In the genomic region with DNA sequence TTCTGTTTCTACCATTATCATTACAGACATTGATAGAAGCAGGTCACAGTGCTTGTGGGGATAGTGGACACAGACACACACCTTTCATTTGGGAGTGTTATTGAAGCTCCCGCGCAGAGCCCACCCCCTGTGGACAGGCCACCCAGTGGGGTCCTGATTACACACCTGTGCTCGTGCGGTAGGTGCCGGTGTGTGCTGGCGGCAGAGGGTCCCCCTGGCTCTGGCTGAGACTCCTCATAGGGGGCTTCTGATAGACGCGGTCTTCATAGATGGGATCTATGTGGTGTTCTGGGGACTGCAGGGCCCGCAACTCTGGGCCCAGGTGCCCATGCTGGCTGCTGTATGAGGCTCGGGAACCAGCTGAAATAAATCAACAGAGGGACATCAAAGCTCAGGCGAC, we compare ENCODE assay signal across 24 cellular contexts.
"Had no signal": no experiment of that assay in that cellular context is flagged by ENCODE, and none has a peak within 500 bp of the region (broad histone marks: within the 10 kb centered on the region; RNA-seq: fewer than 3 reads in every experiment).

No MANE protein-coding gene starts in this region.

- H3K9me3 ChIP-seq: stomach, suprapubic skin, testis, thoracic aorta, thyroid gland, tibial artery, tibial nerve, transverse colon, upper lobe of left lung, upper lobe of right lung, uterus, vagina had no signal

- H3K27me3 ChIP-seq: stomach, testis, thyroid gland, tibial artery, tibial nerve, transverse colon, upper lobe of left lung, upper lobe of right lung, uterus, vagina had no signal

- H3K4me1 ChIP-seq: stomach, suprapubic skin, testis, thyroid gland, tibial artery, tibial nerve, transverse colon, upper lobe of left lung, upper lobe of right lung, uterus, vagina had no signal

- H3K36me3 ChIP-seq: stomach, suprapubic skin, thoracic aorta, thyroid gland, tibial artery, tibial nerve, transverse colon, upper lobe of left lung, upper lobe of right lung, uterus, vagina had no signal

- H3K4me3 ChIP-seq: stomach, suprapubic skin, testis, thoracic aorta, thyroid gland, tibial artery, tibial nerve, transverse colon, upper lobe of left lung, upper lobe of right lung, uterus, vagina had no signal

- H3K27ac ChIP-seq: stomach, suprapubic skin, testis, thoracic aorta, thyroid gland, tibial artery, tibial nerve, transverse colon, upper lobe of left lung, upper lobe of right lung, uterus, vagina had no signal

- DNase-seq: stimulated activated CD4-positive, alpha-beta T cell treated with anti-CD3 and anti-CD28 coated beads, Interleukin-2, amount 100 ng/mL, for 48 hours; stimulated activated CD4-positive, alpha-beta T cell treated with anti-CD3 and anti-CD28 coated beads, Interleukin-4, amount 100 ng/mL, for 1 hour; stimulated activated CD4-positive, alpha-beta T cell treated with anti-CD3 and anti-CD28 coated beads, Interleukin-4, amount 100 ng/mL, for 24 hours; stimulated activated CD4-positive, alpha-beta T cell treated with anti-CD3 and anti-CD28 coated beads, Interleukin-4, amount 100 ng/mL, for 4 hours; stimulated activated CD8-positive, alpha-beta memory T cell treated with anti-CD3 and anti-CD28 coated beads, Interleukin-4, amount 100 ng/mL, for 48 hours; stimulated activated naive B cell treated with anti-CD40 and anti-IgM and Interleukin-4, amounts not matched to agents 10 μg/mL and 1 μg/mL and 100 μg/mL, for 72 hours; stimulated activated naive CD4-positive, alpha-beta T cell; stimulated activated naive CD4-positive, alpha-beta T cell treated with Interleukin-2 at 50 U/mL for 16 hours; stimulated activated naive CD8-positive, alpha-beta T cell treated with anti-CD3 and anti-CD28 coated beads, Interleukin-15, amount 100 ng/mL, for 72 hours; stimulated activated naive CD8-positive, alpha-beta T cell treated with anti-CD3 and anti-CD28 coated beads, Interleukin-15, Interleukin-2, amounts not matched to agents 100 U/mL and 50 U/mL, for 24 hours; stomach; substantia nigra; testis; thyroid gland; tibial artery; transverse colon; trophoblast cell; upper lobe of right lung; uterus had no signal
